ENCODE assay signal across 9 cellular contexts in genomic region chr11:35163707-35164496, GRCh38. TPM values are rescaled to one million over a fixed set of nuclear protein-coding genes. Genes with fewer than 3 reads are reported as not detected.
DNase-seq lines count a peak whose midpoint lies in the region; ATAC-seq and TF ChIP-seq lines count a peak whose summit lies in the region.
"Had no signal": no experiment of that assay in that cellular context is flagged by ENCODE, and none has a peak within 500 bp of the region (broad histone marks: within the 10 kb centered on the region; RNA-seq: fewer than 3 reads in every experiment).

No MANE protein-coding gene starts in this region.

- H3K27me3 Mint-ChIP-seq in activated naive CD8-positive, alpha-beta T cell treated with anti-CD3 and anti-CD28 coated beads, Interleukin-2, amount 10 ng/mL, durations not matched to agents 7 days and 5 days: no peaks in the 10 kb centered on the region
- no peaks in the 10 kb centered on the region for H3K27me3 Mint-ChIP-seq in osteocyte (ENCODE audit: unreplicated experiment)

- TF ChIP-seq CTCF in GM12875 (IDR thresholded peaks at IDR 0.05; ENCODE audit: borderline replicate concordance, insufficient read depth, low read depth, low read length): peak; percentile 67; the same call in 1 of the 2 replicates
- peak; percentile 20 for TF ChIP-seq CTCF in osteocyte (IDR thresholded peaks at IDR 0.05)

- no peaks in the 10 kb centered on the region for H3K9me3 Mint-ChIP-seq in activated naive CD8-positive, alpha-beta T cell treated with anti-CD3 and anti-CD28 coated beads, Interleukin-2, amount 10 ng/mL, durations not matched to agents 7 days and 5 days
- no peaks in the 10 kb centered on the region for H3K9me3 Mint-ChIP-seq in osteocyte (ENCODE audit: unreplicated experiment)

- H3K27ac Mint-ChIP-seq in activated naive CD8-positive, alpha-beta T cell treated with anti-CD3 and anti-CD28 coated beads, Interleukin-2, amount 10 ng/mL, durations not matched to agents 7 days and 5 days: peak overlapping the region; percentile 97
- H3K27ac Mint-ChIP-seq in osteocyte (ENCODE audit: unreplicated experiment): peak overlapping the region; percentile 71

- peaks cover 93% of the 10 kb centered on the region for H3K4me1 Mint-ChIP-seq in activated naive CD8-positive, alpha-beta T cell treated with anti-CD3 and anti-CD28 coated beads, Interleukin-2, amount 10 ng/mL, durations not matched to agents 7 days and 5 days
- peaks cover 90% of the 10 kb centered on the region for H3K4me1 Mint-ChIP-seq in osteocyte (ENCODE audit: unreplicated experiment)

- H3K4me3 Mint-ChIP-seq in activated naive CD8-positive, alpha-beta T cell treated with anti-CD3 and anti-CD28 coated beads, Interleukin-2, amount 10 ng/mL, durations not matched to agents 7 days and 5 days: peak overlapping the region; percentile 81
- no peak overlapping the region for H3K4me3 Mint-ChIP-seq in osteocyte (ENCODE audit: unreplicated experiment)

- H3K4me3 ChIP-seq in GM12875 (ENCODE audit: low read depth, low read length): no peak overlapping the region
- H3K4me3 ChIP-seq: SK-N-MC had no signal

- H3K36me3 Mint-ChIP-seq in activated naive CD8-positive, alpha-beta T cell treated with anti-CD3 and anti-CD28 coated beads, Interleukin-2, amount 10 ng/mL, durations not matched to agents 7 days and 5 days: peaks cover 42% of the 10 kb centered on the region
- peaks cover 2% of the 10 kb centered on the region for H3K36me3 Mint-ChIP-seq in osteocyte (ENCODE audit: unreplicated experiment)

- ATAC-seq in HG02852 (IDR thresholded peaks at IDR 0.05; ENCODE audit: unreplicated experiment) (peak; percentile 43), HG02840 (IDR thresholded peaks at IDR 0.05; ENCODE audit: low FRiP score, unreplicated experiment) (no peak)
- ATAC-seq in activated naive CD8-positive, alpha-beta T cell treated with anti-CD3 and anti-CD28 coated beads, Interleukin-2, amount 10 ng/mL, durations not matched to agents 7 days and 5 days (ENCODE audit: low read depth): peak; percentile 27

- POLR2A ChIA-PET in activated naive CD8-positive, alpha-beta T cell treated with anti-CD3 and anti-CD28 coated beads, Interleukin-2, amount 10 ng/mL, durations not matched to agents 7 days and 5 days (lab: Charles Lee): interaction anchor here (0.9 to 11.4 kb wide), 12 partner anchors 9 to 154 kb away, joined by 3 to 186 read pairs (median 5); partner anchors contain the start of gene CD44

- no peak for DNase-seq in activated naive CD8-positive, alpha-beta T cell treated with anti-CD3 and anti-CD28 coated beads, Interleukin-2, amount 10 ng/mL, durations not matched to agents 7 days and 5 days
- no peak for DNase-seq in osteocyte (ENCODE audit: extremely low spot score, unreplicated experiment)
- DNase-seq in SK-N-DZ (ENCODE audit: low spot score): no peak
- no peak for DNase-seq in NCI-H2196 (lab: John Stamatoyannopoulos, UW; ENCODE audit: unreplicated experiment)
- DNase-seq in retina: no peak

RNA-seq across cellular contexts. Expression of gene CD44, which starts 24.9 kb away (rescaled TPM):
- total RNA-seq in activated naive CD8-positive, alpha-beta T cell treated with anti-CD3 and anti-CD28 coated beads, Interleukin-2, amount 10 ng/mL, durations not matched to agents 7 days and 5 days: 100 to 1,000 TPM; 551 to 555 TPM
- total RNA-seq in osteocyte: 283 and 309 TPM in 2 replicates
- polyA plus RNA-seq in SK-N-DZ (2014; cell fraction: cytosol; rRNA removed): 0.61 and 1.4 TPM in 2 replicates
- polyA plus RNA-seq in SK-N-DZ (2014; cell fraction: nucleus; rRNA removed): 0.12 and 0.39 TPM in 2 replicates
